In the genomic region with DNA sequence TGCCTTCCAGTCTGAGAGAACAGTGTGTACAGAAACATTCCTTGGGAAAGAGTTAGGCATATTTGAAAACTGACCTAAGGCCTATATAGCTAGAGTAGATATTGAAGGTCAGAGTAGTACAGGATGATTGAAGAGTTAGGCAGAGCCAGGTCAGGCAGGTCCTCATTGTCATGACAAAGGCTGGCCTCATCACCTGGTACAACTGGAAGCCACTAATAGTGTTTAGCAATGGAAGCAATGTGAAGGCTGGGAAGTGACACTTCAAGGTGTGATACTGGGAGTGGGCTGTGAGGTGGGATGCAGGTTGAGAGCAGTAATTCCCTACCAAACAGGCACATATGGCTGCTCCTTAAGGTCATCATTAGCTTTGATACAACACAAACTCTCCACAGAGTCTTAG, we compare ENCODE assay signal across 24 cellular contexts.
DNase-seq lines count a peak whose midpoint lies in the region; ATAC-seq and TF ChIP-seq lines count a peak whose summit lies in the region.
"Had no signal": no experiment of that assay in that cellular context is flagged by ENCODE, and none has a peak within 500 bp of the region (broad histone marks: within the 10 kb centered on the region; RNA-seq: fewer than 3 reads in every experiment).

No MANE protein-coding gene starts in this region.

- ATAC-seq in stimulated activated naive CD8-positive, alpha-beta T cell treated with anti-CD3 and anti-CD28 coated beads, Interleukin-15, amount 100 ng/mL, for 72 hours = peak; percentile 23
- ATAC-seq in stimulated activated naive CD8-positive, alpha-beta T cell treated with anti-CD3 and anti-CD28 coated beads, Interleukin-15, Interleukin-2, amounts not matched to agents 100 U/mL and 50 U/mL, for 24 hours = no peak
- peak; percentile 32 for ATAC-seq in stimulated activated effector memory CD8-positive, alpha-beta T cell treated with anti-CD3 and anti-CD28 coated beads, Interleukin-12 subunit alpha, Interleukin-12 subunit beta, amount 100 ng/mL, for 72 hours
- no peak for ATAC-seq in HG03442 (IDR thresholded peaks at IDR 0.05; ENCODE audit: unreplicated experiment)
- ATAC-seq: A549; CD8-positive, alpha-beta T cell; GM12878 had no signal

- H3K4me3 Mint-ChIP-seq in stimulated activated naive CD8-positive, alpha-beta T cell treated with anti-CD3 and anti-CD28 coated beads, Interleukin-15, amount 100 ng/mL, for 72 hours = no peak overlapping the region
- H3K4me3 Mint-ChIP-seq in endodermal cell = no peak overlapping the region
- no peak overlapping the region for H3K4me3 Mint-ChIP-seq in stimulated activated effector memory CD8-positive, alpha-beta T cell treated with anti-CD3 and anti-CD28 coated beads, Interleukin-12 subunit alpha, Interleukin-12 subunit beta, amount 100 ng/mL, for 72 hours
- H3K4me3 Mint-ChIP-seq: B cell; CD4-positive, alpha-beta T cell; CD8-positive, alpha-beta T cell had no signal

- no peaks in the 10 kb centered on the region for H3K9me3 Mint-ChIP-seq in stimulated activated naive CD8-positive, alpha-beta T cell treated with anti-CD3 and anti-CD28 coated beads, Interleukin-15, amount 100 ng/mL, for 72 hours
- no peaks in the 10 kb centered on the region for H3K9me3 Mint-ChIP-seq in endodermal cell
- no peaks in the 10 kb centered on the region for H3K9me3 Mint-ChIP-seq in stimulated activated effector memory CD8-positive, alpha-beta T cell treated with anti-CD3 and anti-CD28 coated beads, Interleukin-12 subunit alpha, Interleukin-12 subunit beta, amount 100 ng/mL, for 72 hours
- H3K9me3 Mint-ChIP-seq: CD4-positive, alpha-beta T cell; CD8-positive, alpha-beta T cell had no signal

- H3K36me3 ChIP-seq in endodermal cell (ENCODE audit: control insufficient read depth, insufficient read depth, low read length) = no peaks in the 10 kb centered on the region
- H3K36me3 ChIP-seq: BLaER1 treated with 17β-estradiol and CSF1 and Interleukin-3, amounts not matched to agents 10 nM and 100 nM had no signal

- no peak overlapping the region for H3K27ac Mint-ChIP-seq in stimulated activated naive CD8-positive, alpha-beta T cell treated with anti-CD3 and anti-CD28 coated beads, Interleukin-15, amount 100 ng/mL, for 72 hours
- no peak overlapping the region for H3K27ac Mint-ChIP-seq in endodermal cell
- no peak overlapping the region for H3K27ac Mint-ChIP-seq in stimulated activated effector memory CD8-positive, alpha-beta T cell treated with anti-CD3 and anti-CD28 coated beads, Interleukin-12 subunit alpha, Interleukin-12 subunit beta, amount 100 ng/mL, for 72 hours
- H3K27ac Mint-ChIP-seq: B cell; CD4-positive, alpha-beta T cell; CD8-positive, alpha-beta T cell had no signal

- H3K4me3 ChIP-seq in endodermal cell (ENCODE audit: low read length) = no peak overlapping the region
- H3K4me3 ChIP-seq: A549; BLaER1 treated with 17β-estradiol and CSF1 and Interleukin-3, amounts not matched to agents 10 nM and 100 nM; GM12878 had no signal

- TF ChIP-seq CTCF in endodermal cell (conservative IDR thresholded peaks at IDR 0.05) = no peak

- no peaks in the 10 kb centered on the region for H3K27me3 ChIP-seq in endodermal cell (ENCODE audit: control insufficient read depth, insufficient read depth, low read length, poor library complexity, severe bottlenecking)
- H3K27me3 ChIP-seq: BLaER1 treated with 17β-estradiol and CSF1 and Interleukin-3, amounts not matched to agents 10 nM and 100 nM had no signal

- no peaks in the 10 kb centered on the region for H3K4me1 Mint-ChIP-seq in stimulated activated naive CD8-positive, alpha-beta T cell treated with anti-CD3 and anti-CD28 coated beads, Interleukin-15, amount 100 ng/mL, for 72 hours
- H3K4me1 Mint-ChIP-seq in endodermal cell = peaks cover 10% of the 10 kb centered on the region
- no peaks in the 10 kb centered on the region for H3K4me1 Mint-ChIP-seq in stimulated activated effector memory CD8-positive, alpha-beta T cell treated with anti-CD3 and anti-CD28 coated beads, Interleukin-12 subunit alpha, Interleukin-12 subunit beta, amount 100 ng/mL, for 72 hours
- H3K4me1 Mint-ChIP-seq: B cell had no signal

- H3K9me3 ChIP-seq in endodermal cell (ENCODE audit: control insufficient read depth, low read length) = no peaks in the 10 kb centered on the region
- H3K9me3 ChIP-seq: A549; BLaER1 treated with 17β-estradiol and CSF1 and Interleukin-3, amounts not matched to agents 10 nM and 100 nM; Caco-2 had no signal

- DNase-seq in stimulated activated naive CD8-positive, alpha-beta T cell treated with anti-CD3 and anti-CD28 coated beads, Interleukin-15, amount 100 ng/mL, for 72 hours = no peak
- no peak for DNase-seq in stimulated activated naive CD8-positive, alpha-beta T cell treated with anti-CD3 and anti-CD28 coated beads, Interleukin-15, Interleukin-2, amounts not matched to agents 100 U/mL and 50 U/mL, for 24 hours
- DNase-seq in dedifferentiated amniotic fluid mesenchymal stem cell (ENCODE audit: extremely low spot score) = peak; percentile 13
- DNase-seq in endodermal cell = peak; percentile 52
- no peak for DNase-seq in stimulated activated effector memory CD8-positive, alpha-beta T cell treated with anti-CD3 and anti-CD28 coated beads, Interleukin-12 subunit alpha, Interleukin-12 subunit beta, amount 100 ng/mL, for 72 hours (ENCODE audit: low spot score in 2 of 2)
- DNase-seq in inferior parietal cortex (ENCODE audit: extremely low spot score) = no peak
- no peak for DNase-seq in NCI-H1092 treated with DMSO at 0.1 percent for 48 hours (lab: John Stamatoyannopoulos, UW)
- DNase-seq: AML-193; Caco-2; Calu3; CD4-positive, alpha-beta T cell; CD8-positive, alpha-beta T cell; DMS53; DMS79; DND-41; EL; GDM1 had no signal

- no peaks in the 10 kb centered on the region for H3K36me3 Mint-ChIP-seq in endodermal cell (ENCODE audit: low read depth)
- no peaks in the 10 kb centered on the region for H3K36me3 Mint-ChIP-seq in stimulated activated effector memory CD8-positive, alpha-beta T cell treated with anti-CD3 and anti-CD28 coated beads, Interleukin-12 subunit alpha, Interleukin-12 subunit beta, amount 100 ng/mL, for 72 hours
- H3K36me3 Mint-ChIP-seq: CD8-positive, alpha-beta T cell had no signal

- H3K9ac ChIP-seq in endodermal cell (ENCODE audit: extremely low read depth, low read length, poor library complexity, severe bottlenecking) = no peak overlapping the region
- H3K9ac ChIP-seq: BLaER1 treated with 17β-estradiol and CSF1 and Interleukin-3, amounts not matched to agents 10 nM and 100 nM had no signal

- no peaks in the 10 kb centered on the region for H3K27me3 Mint-ChIP-seq in stimulated activated naive CD8-positive, alpha-beta T cell treated with anti-CD3 and anti-CD28 coated beads, Interleukin-15, amount 100 ng/mL, for 72 hours
- H3K27me3 Mint-ChIP-seq in endodermal cell (ENCODE audit: insufficient read depth) = no peaks in the 10 kb centered on the region
- H3K27me3 Mint-ChIP-seq: B cell had no signal

- no peak overlapping the region for H3K27ac ChIP-seq in endodermal cell (ENCODE audit: low read depth, low read length)
- H3K27ac ChIP-seq: 22Rv1; A549; BLaER1 treated with 17β-estradiol and CSF1 and Interleukin-3, amounts not matched to agents 10 nM and 100 nM; C4-2B had no signal

- H3K4me1 ChIP-seq in endodermal cell (ENCODE audit: control insufficient read depth, insufficient read depth, low read length) = no peaks in the 10 kb centered on the region
- H3K4me1 ChIP-seq: A549; BLaER1 treated with 17β-estradiol and CSF1 and Interleukin-3, amounts not matched to agents 10 nM and 100 nM; Caco-2 had no signal

Comparison
In these comparisons a context has a peak if more than half of its experiments do, and no peak if none do; other contexts are left out.
1. ATAC-seq: peak in stimulated activated naive CD8-positive, alpha-beta T cell treated with anti-CD3 and anti-CD28 coated beads, Interleukin-15, amount 100 ng/mL, for 72 hours (single experiment) and stimulated activated effector memory CD8-positive, alpha-beta T cell treated with anti-CD3 and anti-CD28 coated beads, Interleukin-12 subunit alpha, Interleukin-12 subunit beta, amount 100 ng/mL, for 72 hours (single experiment); none in stimulated activated naive CD8-positive, alpha-beta T cell treated with anti-CD3 and anti-CD28 coated beads, Interleukin-15, Interleukin-2, amounts not matched to agents 100 U/mL and 50 U/mL, for 24 hours (single experiment) and HG03442 (single experiment).
2. DNase-seq: peak in dedifferentiated amniotic fluid mesenchymal stem cell (single experiment) and endodermal cell (single experiment); none in stimulated activated naive CD8-positive, alpha-beta T cell treated with anti-CD3 and anti-CD28 coated beads, Interleukin-15, amount 100 ng/mL, for 72 hours (0 of 2), stimulated activated naive CD8-positive, alpha-beta T cell treated with anti-CD3 and anti-CD28 coated beads, Interleukin-15, Interleukin-2, amounts not matched to agents 100 U/mL and 50 U/mL, for 24 hours (single experiment), stimulated activated effector memory CD8-positive, alpha-beta T cell treated with anti-CD3 and anti-CD28 coated beads, Interleukin-12 subunit alpha, Interleukin-12 subunit beta, amount 100 ng/mL, for 72 hours (0 of 2), inferior parietal cortex (single experiment) and NCI-H1092 treated with DMSO at 0.1 percent for 48 hours (single experiment).